31 cellular contexts compared by ENCODE assay signal in the genomic region with DNA sequence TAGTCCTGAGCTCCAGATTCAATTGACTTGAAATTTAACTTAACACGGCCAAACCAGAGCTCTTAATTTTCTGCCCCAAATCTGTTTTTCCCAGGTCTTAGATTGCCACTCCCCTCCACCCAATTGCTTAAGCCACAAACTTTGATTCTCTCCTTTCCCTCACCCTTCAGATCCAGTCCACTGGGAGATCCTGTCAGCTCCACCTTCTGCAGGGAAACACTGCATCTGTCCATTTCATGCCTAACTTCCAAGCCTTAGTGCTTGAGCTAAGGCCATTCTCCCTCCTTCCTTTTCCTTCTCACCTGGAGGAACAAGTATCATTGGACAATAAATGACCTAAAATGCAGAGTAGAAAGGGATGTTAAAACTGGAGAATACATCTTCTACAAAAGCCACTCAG.
"Had no signal": no experiment of that assay in that cellular context is flagged by ENCODE, and none has a peak within 500 bp of the region (broad histone marks: within the 10 kb centered on the region; RNA-seq: fewer than 3 reads in every experiment).

No MANE protein-coding gene starts in this region.

- H3K9me3 ChIP-seq: ascending aorta had no signal

- H3K4me1 Mint-ChIP-seq: activated B cell treated with CpG ODN at 0.5 μM for 24 hours; activated CD4-positive, alpha-beta T cell treated with anti-CD3 and anti-CD28 coated beads, Interleukin-2, amount 10 ng/mL, durations not matched to agents 24 days and 14 days; activated CD8-positive, alpha-beta memory T cell treated with anti-CD3 and anti-CD28 coated beads, Interleukin-2, amount 10 ng/mL, durations not matched to agents 7 days and 5 days; activated naive CD4-positive, alpha-beta T cell treated with anti-CD3 and anti-CD28 coated beads, Interleukin-2, amount 10 ng/mL, durations not matched to agents 7 days and 5 days; activated naive CD4-positive, alpha-beta T cell treated with anti-CD3 and anti-CD28 coated beads, Interleukin-2, amount 50 U/mL, for 24 hours; activated naive CD8-positive, alpha-beta T cell treated with anti-CD3 and anti-CD28 coated beads, Interleukin-2, amount 10 ng/mL, durations not matched to agents 7 days and 5 days; activated naive CD8-positive, alpha-beta T cell treated with anti-CD3 and anti-CD28 coated beads, Interleukin-2, amount 50 U/mL, for 24 hours; T-cell had no signal

- H3K4me3 Mint-ChIP-seq: activated B cell treated with CpG ODN at 0.5 μM for 24 hours; activated CD4-positive, alpha-beta memory T cell treated with anti-CD3 and anti-CD28 coated beads for 36 hours; activated CD4-positive, alpha-beta T cell treated with anti-CD3 and anti-CD28 coated beads, Interleukin-2, amount 10 ng/mL, durations not matched to agents 24 days and 14 days; activated CD8-positive, alpha-beta memory T cell treated with anti-CD3 and anti-CD28 coated beads, Interleukin-2, amount 10 ng/mL, durations not matched to agents 7 days and 5 days; activated CD8-positive, alpha-beta T cell treated with anti-CD3 and anti-CD28 coated beads for 36 hours; activated naive CD4-positive, alpha-beta T cell treated with anti-CD3 and anti-CD28 coated beads, Interleukin-2, amount 10 ng/mL, durations not matched to agents 7 days and 5 days; activated naive CD4-positive, alpha-beta T cell treated with anti-CD3 and anti-CD28 coated beads, Interleukin-2, amount 50 U/mL, for 24 hours; activated naive CD8-positive, alpha-beta T cell; activated naive CD8-positive, alpha-beta T cell treated with anti-CD3 and anti-CD28 coated beads, Interleukin-2, amount 10 ng/mL, durations not matched to agents 7 days and 5 days; activated naive CD8-positive, alpha-beta T cell treated with anti-CD3 and anti-CD28 coated beads, Interleukin-2, amount 50 U/mL, for 24 hours; activated T-cell treated with anti-CD3 and anti-CD28 coated beads, Interleukin-2, amount 50 U/mL, for 24 hours; central memory CD8-positive, alpha-beta T cell; T-cell; T-helper 2 cell treated with Interferon-gamma antibody and Interleukin-4, amounts not matched to agents 5 μg/mL and 100 μg/mL, for 36 hours had no signal

- H3K4me3 ChIP-seq: ascending aorta, breast epithelium had no signal

- H3K27ac ChIP-seq: ascending aorta, brain microvascular endothelial cell, breast epithelium, VCaP had no signal

- H3K27me3 ChIP-seq: ascending aorta, brain microvascular endothelial cell, breast epithelium had no signal

- H3K36me3 ChIP-seq: ascending aorta, brain microvascular endothelial cell, breast epithelium had no signal

- H3K4me1 ChIP-seq: ascending aorta, breast epithelium had no signal

- H3K27me3 Mint-ChIP-seq: activated CD4-positive, alpha-beta memory T cell treated with anti-CD3 and anti-CD28 coated beads for 36 hours; activated CD4-positive, alpha-beta T cell treated with anti-CD3 and anti-CD28 coated beads, Interleukin-2, amount 10 ng/mL, durations not matched to agents 24 days and 14 days; activated CD8-positive, alpha-beta memory T cell treated with anti-CD3 and anti-CD28 coated beads, Interleukin-2, amount 10 ng/mL, durations not matched to agents 7 days and 5 days; activated CD8-positive, alpha-beta T cell treated with anti-CD3 and anti-CD28 coated beads for 36 hours; activated naive CD4-positive, alpha-beta T cell treated with anti-CD3 and anti-CD28 coated beads, Interleukin-2, amount 50 U/mL, for 24 hours; activated naive CD8-positive, alpha-beta T cell; activated naive CD8-positive, alpha-beta T cell treated with anti-CD3 and anti-CD28 coated beads, Interleukin-2, amount 50 U/mL, for 24 hours; activated T-cell treated with anti-CD3 and anti-CD28 coated beads, Interleukin-2, amount 50 U/mL, for 24 hours; central memory CD8-positive, alpha-beta T cell; T-cell had no signal

- H3K27ac Mint-ChIP-seq: activated B cell treated with CpG ODN at 0.5 μM for 24 hours; activated CD4-positive, alpha-beta memory T cell treated with anti-CD3 and anti-CD28 coated beads for 36 hours; activated CD4-positive, alpha-beta T cell treated with anti-CD3 and anti-CD28 coated beads, Interleukin-2, amount 10 ng/mL, durations not matched to agents 24 days and 14 days; activated CD8-positive, alpha-beta memory T cell treated with anti-CD3 and anti-CD28 coated beads, Interleukin-2, amount 10 ng/mL, durations not matched to agents 7 days and 5 days; activated CD8-positive, alpha-beta T cell treated with anti-CD3 and anti-CD28 coated beads for 36 hours; activated naive CD4-positive, alpha-beta T cell treated with anti-CD3 and anti-CD28 coated beads, Interleukin-2, amount 10 ng/mL, durations not matched to agents 7 days and 5 days; activated naive CD4-positive, alpha-beta T cell treated with anti-CD3 and anti-CD28 coated beads, Interleukin-2, amount 50 U/mL, for 24 hours; activated naive CD8-positive, alpha-beta T cell; activated naive CD8-positive, alpha-beta T cell treated with anti-CD3 and anti-CD28 coated beads, Interleukin-2, amount 10 ng/mL, durations not matched to agents 7 days and 5 days; activated naive CD8-positive, alpha-beta T cell treated with anti-CD3 and anti-CD28 coated beads, Interleukin-2, amount 50 U/mL, for 24 hours; activated T-cell treated with anti-CD3 and anti-CD28 coated beads, Interleukin-2, amount 50 U/mL, for 24 hours; activated T-helper 2 cell treated with anti-CD3 and anti-CD28 coated beads, Interferon-gamma antibody, Interleukin-2, Interleukin-4, amounts not matched to agents 10 μg/mL and 5 μg/mL and 100 μg/mL, durations not matched to agents 14 hours and 24 hours and 36 hours; T-cell; T-helper 2 cell treated with Interferon-gamma antibody and Interleukin-4, amounts not matched to agents 5 μg/mL and 100 μg/mL, for 36 hours had no signal

- ATAC-seq: activated CD8-positive, alpha-beta memory T cell treated with anti-CD3 and anti-CD28 coated beads, Interleukin-2, amount 10 ng/mL, durations not matched to agents 7 days and 5 days; activated CD8-positive, alpha-beta T cell treated with anti-CD3 and anti-CD28 coated beads for 36 hours; activated naive CD8-positive, alpha-beta T cell treated with anti-CD3 and anti-CD28 coated beads, Interleukin-2, amount 50 U/mL, for 24 hours; T-cell had no signal

- H3K9me3 Mint-ChIP-seq: activated B cell treated with CpG ODN at 0.5 μM for 24 hours; activated CD4-positive, alpha-beta memory T cell treated with anti-CD3 and anti-CD28 coated beads for 36 hours; activated CD4-positive, alpha-beta T cell treated with anti-CD3 and anti-CD28 coated beads, Interleukin-2, amount 10 ng/mL, durations not matched to agents 24 days and 14 days; activated CD8-positive, alpha-beta T cell treated with anti-CD3 and anti-CD28 coated beads for 36 hours; activated naive CD4-positive, alpha-beta T cell treated with anti-CD3 and anti-CD28 coated beads, Interleukin-2, amount 10 ng/mL, durations not matched to agents 7 days and 5 days; activated naive CD4-positive, alpha-beta T cell treated with anti-CD3 and anti-CD28 coated beads, Interleukin-2, amount 50 U/mL, for 24 hours; activated naive CD8-positive, alpha-beta T cell treated with anti-CD3 and anti-CD28 coated beads, Interleukin-2, amount 10 ng/mL, durations not matched to agents 7 days and 5 days; activated naive CD8-positive, alpha-beta T cell treated with anti-CD3 and anti-CD28 coated beads, Interleukin-2, amount 50 U/mL, for 24 hours; activated T-cell treated with anti-CD3 and anti-CD28 coated beads, Interleukin-2, amount 50 U/mL, for 24 hours; activated T-helper 2 cell treated with anti-CD3 and anti-CD28 coated beads, Interferon-gamma antibody, Interleukin-2, Interleukin-4, amounts not matched to agents 10 μg/mL and 5 μg/mL and 100 μg/mL, durations not matched to agents 14 hours and 24 hours and 36 hours; central memory CD8-positive, alpha-beta T cell; T-cell; T-helper 2 cell treated with Interferon-gamma antibody and Interleukin-4, amounts not matched to agents 5 μg/mL and 100 μg/mL, for 36 hours had no signal

- DNase-seq: activated B cell treated with CpG ODN at 0.5 μM for 24 hours; activated CD4-positive, alpha-beta memory T cell treated with anti-CD3 and anti-CD28 coated beads for 36 hours; activated CD4-positive, alpha-beta T cell treated with anti-CD3 and anti-CD28 coated beads for 4 hours; activated CD4-positive, alpha-beta T cell treated with anti-CD3 and anti-CD28 coated beads, Interleukin-2, amount 10 ng/mL, durations not matched to agents 24 days and 14 days; activated CD4-positive, alpha-beta T cell treated with anti-CD3 and anti-CD28 coated beads, Interleukin-2, amount 50 U/mL, for 1 hour; activated CD4-positive, alpha-beta T cell treated with anti-CD3 and anti-CD28 coated beads, Interleukin-2, amount 50 U/mL, for 4 hours; activated CD4-positive, CD25-positive, alpha-beta regulatory T cell treated with anti-CD3 and anti-CD28 coated beads, Interleukin-2, amount 50 U/mL, for 72 hours; activated CD8-positive, alpha-beta memory T cell treated with anti-CD3 and anti-CD28 coated beads, Interleukin-2, amount 10 ng/mL, durations not matched to agents 7 days and 5 days; activated CD8-positive, alpha-beta memory T cell treated with anti-CD3 and anti-CD28 coated beads, Interleukin-2, amount 50 U/mL, for 48 hours; activated CD8-positive, alpha-beta T cell treated with anti-CD3 and anti-CD28 coated beads for 36 hours; activated effector memory CD4-positive, alpha-beta T cell treated with Interleukin-2 at 50 U/mL for 16 hours; activated gamma-delta T cell; activated naive CD4-positive, alpha-beta T cell treated with anti-CD3 and anti-CD28 coated beads, Interleukin-2, amount 10 ng/mL, durations not matched to agents 7 days and 5 days; activated naive CD4-positive, alpha-beta T cell treated with Interleukin-2 at 50 U/mL for 16 hours; activated naive CD8-positive, alpha-beta T cell treated with anti-CD3 and anti-CD28 coated beads, Interleukin-2, amount 10 ng/mL, durations not matched to agents 7 days and 5 days; activated naive CD8-positive, alpha-beta T cell treated with anti-CD3 and anti-CD28 coated beads, Interleukin-2, amount 50 U/mL, for 24 hours; activated T-cell treated with anti-CD3 and anti-CD28 coated beads, Interleukin-2, amount 50 U/mL, for 24 hours; activated T-cell treated with anti-CD3 and anti-CD28 coated beads, Interleukin-2, amount 50 U/mL, for 48 hours; brain microvascular endothelial cell; cerebellar nuclear complex; T-cell; T-helper 2 cell; T-helper 9 cell had no signal

- H3K36me3 Mint-ChIP-seq: activated CD4-positive, alpha-beta memory T cell treated with anti-CD3 and anti-CD28 coated beads for 36 hours; activated CD8-positive, alpha-beta memory T cell treated with anti-CD3 and anti-CD28 coated beads, Interleukin-2, amount 10 ng/mL, durations not matched to agents 7 days and 5 days; activated naive CD4-positive, alpha-beta T cell treated with anti-CD3 and anti-CD28 coated beads, Interleukin-2, amount 10 ng/mL, durations not matched to agents 7 days and 5 days; activated naive CD4-positive, alpha-beta T cell treated with anti-CD3 and anti-CD28 coated beads, Interleukin-2, amount 50 U/mL, for 24 hours; activated naive CD8-positive, alpha-beta T cell; activated naive CD8-positive, alpha-beta T cell treated with anti-CD3 and anti-CD28 coated beads, Interleukin-2, amount 10 ng/mL, durations not matched to agents 7 days and 5 days; T-cell had no signal
